In the genomic region with DNA sequence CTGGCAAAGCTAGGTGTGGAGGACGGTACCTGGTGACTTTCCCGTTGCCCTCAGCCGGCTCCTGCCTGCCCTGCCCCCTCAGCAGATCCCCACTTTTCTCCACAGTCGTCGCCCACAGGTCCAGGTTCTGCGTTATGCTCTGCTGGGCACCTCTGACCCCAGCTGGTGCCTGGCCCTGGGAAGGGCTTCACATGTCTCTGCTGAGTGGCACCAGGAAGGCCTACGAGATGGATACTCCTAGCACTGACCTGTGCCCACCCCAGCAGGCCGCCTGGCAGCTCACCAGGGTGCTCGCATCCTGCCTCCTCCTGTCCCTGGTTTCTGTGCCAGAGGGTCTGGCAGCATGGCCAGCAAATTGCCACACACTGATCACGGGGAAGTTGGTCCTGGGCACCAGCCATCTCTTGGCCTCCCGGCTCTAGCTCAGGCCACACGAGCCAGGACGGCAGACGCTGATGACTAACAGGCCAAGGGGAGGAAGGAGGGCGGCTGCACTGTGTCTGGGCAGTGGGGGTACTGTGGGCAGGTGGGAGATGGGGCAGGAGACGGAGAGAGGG, we compare ENCODE assay signal across 10 cellular contexts. TPM values are rescaled to one million over a fixed set of nuclear protein-coding genes. Genes with fewer than 3 reads are reported as not detected.
DNase-seq lines count a peak whose midpoint lies in the region; ATAC-seq, FAIRE-seq and TF ChIP-seq lines count a peak whose summit lies in the region.
"Had no signal": no experiment of that assay in that cellular context is flagged by ENCODE, and none has a peak within 500 bp of the region (broad histone marks: within the 10 kb centered on the region; RNA-seq: fewer than 3 reads in every experiment).

No MANE protein-coding gene starts in this region.

- no peak overlapping the region for H3K4ac ChIP-seq in H1 (replicated peaks; ENCODE audit: insufficient read length, low read depth, low read length)

- H4K5ac ChIP-seq in H1 (ENCODE audit: insufficient read length, low read depth, low read length) = no peak overlapping the region

- no peak overlapping the region for H2BK5ac ChIP-seq in H1 (ENCODE audit: low read depth, low read length)

- no peaks in the 10 kb centered on the region for H3K23me2 ChIP-seq in H1 (ENCODE audit: low read depth, low read length)

- CTCF ChIA-PET in RWPE1 (lab: Yijun Ruan, JAX) = interaction anchor here (0.7 kb wide), 1 partner anchor 48 kb away, joined by 4 read pairs; no protein-coding TSS in a partner anchor
- CTCF ChIA-PET in H1 (lab: Charles Lee; ENCODE audit: partially characterized antibody) = interaction anchor here (1.0 to 20.3 kb wide), 4 partner anchors 9 to 174 kb away, joined by 3 to 434 read pairs (median 4); no protein-coding TSS in a partner anchor

- no peak overlapping the region for H2BK15ac ChIP-seq in H1 (ENCODE audit: low read length)

- H3K79me2 ChIP-seq in H1 (ENCODE audit: control insufficient read depth in 1 of 2, insufficient read depth in 2 of 2, low read length in 2 of 2) = peaks cover 0 to 64% of the 10 kb centered on the region in 2 experiments; a peak in 2 of 4 replicates

- H4K91ac ChIP-seq in H1 (replicated peaks; ENCODE audit: insufficient read length, low read length) = no peak overlapping the region

- TF ChIP-seq POLR2A in H1 (IDR thresholded peaks at IDR 0.05; ENCODE audit: control extremely low read depth in 1 of 2, low read depth in 2 of 2, low read length in 2 of 2) = no peak

- FAIRE-seq in H1 (lab: Jason Lieb, UNC) = no peak

- no peak overlapping the region for H3K18ac ChIP-seq in H1 (ENCODE audit: extremely low read depth, low read length)

- no peak overlapping the region for H3K23ac ChIP-seq in H1 (ENCODE audit: insufficient read length)

- H2BK12ac ChIP-seq in H1 (ENCODE audit: low read depth, low read length) = no peak overlapping the region

- no peak overlapping the region for H3K56ac ChIP-seq in H1 (replicated peaks; ENCODE audit: insufficient read length, low read depth, low read length)

- H3K4me3 ChIP-seq in H1 (ENCODE audit: extremely low read depth in 1 of 4, insufficient read depth in 2 of 4, low read depth in 3 of 4, low read length in 4 of 4) = no peak overlapping the region

- H2BK120ac ChIP-seq in H1 (replicated peaks; ENCODE audit: low read depth, low read length) = no peak overlapping the region

- H3K36me3 ChIP-seq in H1 (ENCODE audit: control insufficient read depth in 2 of 4, insufficient read depth in 4 of 4, low read length in 3 of 4) = peaks cover 2 to 49% (median 14%) of the 10 kb centered on the region in 4 experiments; a peak in 6 of 8 replicates

- H2AFZ ChIP-seq in H1 (ENCODE audit: low read length) = no peak overlapping the region

- no peak overlapping the region for H3K4me2 ChIP-seq in H1 (ENCODE audit: insufficient read depth in 1 of 2, low read depth in 2 of 2, low read length in 2 of 2)

- peaks cover 0 to 3% (median 0%) of the 10 kb centered on the region in 4 experiments; a peak in 1 of 7 replicates for H3K4me1 ChIP-seq in H1 (replicated peaks in 1 of 4; ENCODE audit: control insufficient read depth in 3 of 4, insufficient read depth in 4 of 4, low read length in 3 of 4)

- peaks cover 27% of the 10 kb centered on the region for H3K79me1 ChIP-seq in H1 (ENCODE audit: low read depth, low read length)

- TF ChIP-seq CTCF in RWPE1 (conservative IDR thresholded peaks at IDR 0.05; ENCODE audit: low read depth) = no peak
- no peak for TF ChIP-seq CTCF in H1 (IDR thresholded peaks at IDR 0.05; ENCODE audit: control extremely low read depth in 1 of 3, insufficient read depth in 1 of 3, low read depth in 1 of 3, low read length in 3 of 3)

- no peak overlapping the region for H3K9ac ChIP-seq in H1 (replicated peaks in 1 of 4; ENCODE audit: extremely low read depth in 1 of 4, low read depth in 3 of 4, low read length in 3 of 4)

- no peak overlapping the region for H3K14ac ChIP-seq in H1 (ENCODE audit: insufficient read length)

- WGBS in H1 (ENCODE audit: extremely low coverage in 1 of 2, insufficient coverage in 1 of 2, insufficient read length in 1 of 2, insufficient replicate concordance in 2 of 2, low coverage in 1 of 2, low lambda C conversion rate in 2 of 2, missing lambda C conversion rate in 1 of 2), 2 experiments = 92% methylated on average over 15 of the region's 16 CpGs; no CpG with 5 or more reads in 1 of the 2 experiments

- ATAC-seq in GM19324 (IDR thresholded peaks at IDR 0.05; ENCODE audit: low FRiP score, unreplicated experiment) (no peak), HG03565 (IDR thresholded peaks at IDR 0.05; ENCODE audit: unreplicated experiment) (no peak)

- no peak for TF ChIP-seq EP300 in H1 (IDR thresholded peaks at IDR 0.05; ENCODE audit: borderline replicate concordance in 1 of 2, low read depth in 2 of 2, low read length in 2 of 2)

- H3K9me3 ChIP-seq in H1 (ENCODE audit: insufficient read depth in 2 of 2, low read depth in 1 of 2, low read length in 1 of 2) = no peaks in the 10 kb centered on the region

- no peak for TF ChIP-seq RAD21 in H1 (IDR thresholded peaks at IDR 0.05 in 1 of 2, conservative IDR thresholded peaks at IDR 0.05 in 1 of 2; ENCODE audit: low read depth in 2 of 2, low read length in 2 of 2)

- H4K8ac ChIP-seq in H1 (ENCODE audit: extremely low read depth, insufficient read depth, low read length) = no peak overlapping the region; the same call in 1 of the 2 replicates

- no peaks in the 10 kb centered on the region for H3K27me3 ChIP-seq in H1 (replicated peaks in 1 of 4; ENCODE audit: control insufficient read depth in 3 of 4, extremely low read depth in 1 of 4, insufficient read depth in 3 of 4, low read length in 3 of 4)

- H2BK20ac ChIP-seq in H1 (ENCODE audit: low read length) = no peak overlapping the region

- H3K27ac ChIP-seq in RWPE1 (peak overlapping the region; percentile 39), H1 (ENCODE audit: low read depth, low read length) (0 out of 2 replicates have a peak overlapping the region, but pooled peaks have one; percentile 10), substantia nigra (ENCODE audit: low read depth, low read length, poor library complexity, severe bottlenecking) (peak overlapping the region; percentile 66)

- POLR2A ChIA-PET in RWPE1 (lab: Yijun Ruan, JAX; ENCODE audit: low non-redundant PET) (no interaction called here), H1 (lab: Charles Lee; ENCODE audit: partially characterized antibody) (interaction anchor here (0.9 to 1.9 kb wide), 5 partner anchors 8 to 51 kb away, joined by 3 to 8 read pairs (median 3); partner anchors contain the start of genes CARS1 and NAP1L4)

- DNase-seq in RWPE1 (ENCODE audit: low spot score) = no peak
- no peak for DNase-seq in H1 (ENCODE audit: low read depth in 1 of 2, low spot score in 2 of 2)
- DNase-seq in lung microvascular endothelial cell (ENCODE audit: low read depth in 2 of 2) = peak; percentile 41 to 43
- DNase-seq in substantia nigra (lab: John Stamatoyannopoulos, UW) = peak in 31 of 49 donors; percentile 14 to 90 (median 51)
- no peak for DNase-seq in activated CD4-positive, CD25-positive, alpha-beta regulatory T cell treated with anti-CD3 and anti-CD28 coated beads, Interleukin-2, amount 50 U/mL, for 72 hours
- DNase-seq in activated CD8-positive, alpha-beta memory T cell treated with anti-CD3 and anti-CD28 coated beads, Interleukin-2, amount 50 U/mL, for 4 hours = no peak
- DNase-seq: GDM1, NCI-H2029 had no signal

- H2AK5ac ChIP-seq in H1 (ENCODE audit: low read depth, low read length) = no peak overlapping the region

- peaks cover 28 to 54% of the 10 kb centered on the region in 2 experiments for H4K20me1 ChIP-seq in H1 (replicated peaks in 1 of 2; ENCODE audit: control insufficient read depth in 1 of 2, insufficient read depth in 2 of 2, low read length in 2 of 2)

TF ChIP-seq in H1, 55 proteins besides CTCF, POLR2A, EP300 and RAD21 (continues in another document):
- TF ChIP-seq POU5F1 (IDR thresholded peaks at IDR 0.05; ENCODE audit: low read depth, low read length) (no peak), MAX (IDR thresholded peaks at IDR 0.05) (no peak), CBX8 (IDR thresholded peaks at IDR 0.05; ENCODE audit: borderline replicate concordance, low read depth, low read length) (no peak), TEAD4 (IDR thresholded peaks at IDR 0.05; ENCODE audit: low read depth, low read length) (no peak), TCF12 (IDR thresholded peaks at IDR 0.05; ENCODE audit: low read depth, low read length) (no peak), SIX5 (IDR thresholded peaks at IDR 0.05; ENCODE audit: low read depth, low read length) (no peak), RXRA (IDR thresholded peaks at IDR 0.05; ENCODE audit: insufficient read depth, low read depth, low read length) (no peak), E2F6 (IDR thresholded peaks at IDR 0.05) (no peak)

RNA-seq across cellular contexts. Expression of gene CARS1, which starts 13.8 kb away (rescaled TPM):
- total RNA-seq in H1 (2021; fragmentation: NEBNext Ultra II Directional; extraction: Animal tissue kit (Norgen Biotek cat#: 25700)) = 89.4 and 100 TPM in 2 replicates
- polyA plus RNA-seq in H1 (2011; rRNA removed) = 44.1 and 52.2 TPM in 2 replicates
- 80.1 TPM for polyA plus RNA-seq in H1 (2011; cell fraction: cytosol; rRNA removed)
- 153 TPM for polyA plus RNA-seq in H1 (2011; cell fraction: nucleus; rRNA removed)
- polyA plus RNA-seq in H1 (2012, experiment 1 of 2) = 66.9 to 85.6 TPM (median 81.2 TPM) in 4 replicates
- 40.9 TPM for polyA plus RNA-seq in H1 (2012, experiment 2 of 2)
- polyA plus RNA-seq in H1 (2013, experiment 1 of 2) = 50.9 TPM
- 47.6 TPM for polyA plus RNA-seq in H1 (2013, experiment 2 of 2)
- 61.8 and 68.1 TPM in 2 replicates for polyA minus RNA-seq in H1 (2011; rRNA and poly(A)+ RNA removed)
- 33.2 TPM for polyA minus RNA-seq in H1 (2011; cell fraction: cytosol; rRNA and poly(A)+ RNA removed)
- polyA minus RNA-seq in H1 (2011; cell fraction: nucleus; rRNA and poly(A)+ RNA removed) = 83.4 TPM
- 27.7 and 42.1 TPM in 2 replicates for total RNA-seq in lung microvascular endothelial cell

RNA-seq across cellular contexts. Expression of gene NAP1L4, which starts 51.3 kb away (rescaled TPM):
- 190 and 194 TPM in 2 replicates for total RNA-seq in H1 (2021; fragmentation: NEBNext Ultra II Directional; extraction: Animal tissue kit (Norgen Biotek cat#: 25700))
- polyA plus RNA-seq in H1 (2011; rRNA removed) = 75.8 and 81.4 TPM in 2 replicates
- 105 TPM for polyA plus RNA-seq in H1 (2011; cell fraction: cytosol; rRNA removed)
- polyA plus RNA-seq in H1 (2011; cell fraction: nucleus; rRNA removed) = 118 TPM
- polyA plus RNA-seq in H1 (2012, experiment 1 of 2) = 128 to 175 TPM (median 137 TPM) in 4 replicates
- 37.8 TPM for polyA plus RNA-seq in H1 (2012, experiment 2 of 2)
- polyA plus RNA-seq in H1 (2013, experiment 1 of 2) = 102 TPM
- 96.1 TPM for polyA plus RNA-seq in H1 (2013, experiment 2 of 2)
- polyA minus RNA-seq in H1 (2011; rRNA and poly(A)+ RNA removed) = 80.9 and 95.4 TPM in 2 replicates
- 46.7 TPM for polyA minus RNA-seq in H1 (2011; cell fraction: cytosol; rRNA and poly(A)+ RNA removed)
- polyA minus RNA-seq in H1 (2011; cell fraction: nucleus; rRNA and poly(A)+ RNA removed) = 103 TPM
- 87.8 and 103 TPM in 2 replicates for total RNA-seq in lung microvascular endothelial cell

Comparison
In these comparisons a context has a peak if more than half of its experiments do, and no peak if none do; other contexts are left out.
1. DNase-seq: peak in lung microvascular endothelial cell (2 of 2) and substantia nigra (31 of 49); none in RWPE1 (single experiment), H1 (0 of 2), activated CD4-positive, CD25-positive, alpha-beta regulatory T cell treated with anti-CD3 and anti-CD28 coated beads, Interleukin-2, amount 50 U/mL, for 72 hours (single experiment) and activated CD8-positive, alpha-beta memory T cell treated with anti-CD3 and anti-CD28 coated beads, Interleukin-2, amount 50 U/mL, for 4 hours (single experiment).
2. H3K27ac ChIP-seq: peak in every context shown above with its lines; median percentile 66 in substantia nigra; 39 in RWPE1; 10 in H1.